ENCODE assay signal across 8 cellular contexts in the genomic region with DNA sequence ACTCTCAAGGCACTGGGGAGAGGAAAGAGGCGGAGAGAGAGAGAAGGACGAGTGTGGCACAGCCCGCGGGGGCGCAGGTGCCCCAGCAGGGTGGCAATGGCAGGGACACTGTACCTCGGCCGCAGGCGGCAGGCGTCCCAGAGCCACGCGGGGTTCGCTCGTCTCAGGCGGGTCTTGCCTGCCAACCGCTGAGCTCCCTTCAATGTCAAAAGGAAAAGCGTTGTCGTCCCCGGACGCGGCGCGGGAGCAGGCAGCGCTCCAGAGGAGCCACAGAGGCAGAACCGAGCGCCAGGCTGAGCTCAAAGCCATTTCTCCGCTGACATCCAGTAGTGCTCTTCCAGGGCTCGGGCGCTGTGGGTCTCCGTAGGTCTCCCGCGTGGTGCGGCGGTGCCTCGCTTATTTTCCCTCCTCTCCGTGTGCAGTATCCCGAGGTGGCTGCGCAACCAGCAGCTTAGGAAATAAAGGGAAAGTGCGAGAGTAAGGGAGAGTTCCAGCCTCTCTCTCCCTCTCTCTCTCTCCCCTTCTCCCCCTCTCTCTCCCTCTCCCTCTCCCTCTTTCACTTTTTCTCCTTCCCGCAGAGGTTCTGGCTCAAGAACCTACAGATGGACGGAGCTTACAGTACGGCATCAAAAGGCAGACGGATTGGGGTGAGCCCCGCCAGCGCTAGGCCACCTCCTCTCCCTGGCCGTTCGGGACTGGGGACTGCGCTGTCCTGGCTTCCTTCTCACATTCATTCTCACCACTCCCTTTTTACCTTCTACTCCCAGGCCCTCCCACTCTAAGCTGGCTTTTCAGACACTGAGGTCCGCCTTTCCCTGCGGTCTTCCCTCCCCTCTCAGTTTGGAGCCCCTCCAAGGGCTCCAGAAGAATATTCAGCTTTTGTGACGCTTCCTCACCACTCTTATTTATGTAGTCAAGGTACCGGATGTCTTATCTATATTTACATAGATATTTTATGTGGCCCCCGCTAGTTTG. TPM values are rescaled to one million over a fixed set of nuclear protein-coding genes. Genes with fewer than 3 reads are reported as not detected.
DNase-seq lines count a peak whose midpoint lies in the region; ATAC-seq and TF ChIP-seq lines count a peak whose summit lies in the region.

A gene with protein sequence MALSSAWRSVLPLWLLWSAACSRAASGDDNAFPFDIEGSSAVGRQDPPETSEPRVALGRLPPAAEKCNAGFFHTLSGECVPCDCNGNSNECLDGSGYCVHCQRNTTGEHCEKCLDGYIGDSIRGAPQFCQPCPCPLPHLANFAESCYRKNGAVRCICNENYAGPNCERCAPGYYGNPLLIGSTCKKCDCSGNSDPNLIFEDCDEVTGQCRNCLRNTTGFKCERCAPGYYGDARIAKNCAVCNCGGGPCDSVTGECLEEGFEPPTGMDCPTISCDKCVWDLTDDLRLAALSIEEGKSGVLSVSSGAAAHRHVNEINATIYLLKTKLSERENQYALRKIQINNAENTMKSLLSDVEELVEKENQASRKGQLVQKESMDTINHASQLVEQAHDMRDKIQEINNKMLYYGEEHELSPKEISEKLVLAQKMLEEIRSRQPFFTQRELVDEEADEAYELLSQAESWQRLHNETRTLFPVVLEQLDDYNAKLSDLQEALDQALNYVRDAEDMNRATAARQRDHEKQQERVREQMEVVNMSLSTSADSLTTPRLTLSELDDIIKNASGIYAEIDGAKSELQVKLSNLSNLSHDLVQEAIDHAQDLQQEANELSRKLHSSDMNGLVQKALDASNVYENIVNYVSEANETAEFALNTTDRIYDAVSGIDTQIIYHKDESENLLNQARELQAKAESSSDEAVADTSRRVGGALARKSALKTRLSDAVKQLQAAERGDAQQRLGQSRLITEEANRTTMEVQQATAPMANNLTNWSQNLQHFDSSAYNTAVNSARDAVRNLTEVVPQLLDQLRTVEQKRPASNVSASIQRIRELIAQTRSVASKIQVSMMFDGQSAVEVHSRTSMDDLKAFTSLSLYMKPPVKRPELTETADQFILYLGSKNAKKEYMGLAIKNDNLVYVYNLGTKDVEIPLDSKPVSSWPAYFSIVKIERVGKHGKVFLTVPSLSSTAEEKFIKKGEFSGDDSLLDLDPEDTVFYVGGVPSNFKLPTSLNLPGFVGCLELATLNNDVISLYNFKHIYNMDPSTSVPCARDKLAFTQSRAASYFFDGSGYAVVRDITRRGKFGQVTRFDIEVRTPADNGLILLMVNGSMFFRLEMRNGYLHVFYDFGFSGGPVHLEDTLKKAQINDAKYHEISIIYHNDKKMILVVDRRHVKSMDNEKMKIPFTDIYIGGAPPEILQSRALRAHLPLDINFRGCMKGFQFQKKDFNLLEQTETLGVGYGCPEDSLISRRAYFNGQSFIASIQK (N-terminal part only) (minus strand): TSS at position 726 of the 975 bp plus-strand sequence. CDS start 417 bp downstream, at position 309.

- POLR2A ChIA-PET in A673 (lab: Charles Lee; ENCODE audit: low non-redundant PET) (no interaction called here), Panc1 (lab: Charles Lee) (interaction anchor here (0.8 kb wide), 1 partner anchor 21 kb away, joined by 3 read pairs; no protein-coding TSS in a partner anchor)

- in situ Hi-C loops in Panc1 (cut with HindIII; ENCODE audit: low pct_unique_long_range_greater_than_20kb, low sequenced_read_pairs) = no loop called here

- intact Hi-C loops in A673 (cut with micrococcal nuclease; ENCODE audit: unreplicated experiment) = no loop called here
- intact Hi-C loops in Panc1 (cut with micrococcal nuclease; ENCODE audit: unreplicated experiment) = no loop called here

- peak within 1 kb of the TSS; percentile 51 for H3K4me3 ChIP-seq in A673 (ENCODE audit: low read depth, low read length, poor library complexity, severe bottlenecking)
- peak within 1 kb of the TSS; percentile 60 to 91 for H3K4me3 ChIP-seq in Panc1 (ENCODE audit: low read depth in 2 of 2, low read length in 2 of 2)
- peak within 1 kb of the TSS; percentile 76 for H3K4me3 ChIP-seq in skeletal muscle satellite cell (ENCODE audit: low read length)

- ATAC-seq in GM18502 (IDR thresholded peaks at IDR 0.05; ENCODE audit: poor library complexity, unreplicated experiment) (peak; percentile 55), Panc1 (peak; percentile 84), HG03342 (IDR thresholded peaks at IDR 0.05; ENCODE audit: unreplicated experiment) (no peak)

- CTCF ChIA-PET in A673 (lab: Charles Lee) (interaction anchor here (0.9 kb wide), 1 partner anchor 15 kb away, joined by 3 read pairs; no protein-coding TSS in a partner anchor), Panc1 (lab: Charles Lee) (interaction anchor here (0.6 to 1.3 kb wide), 3 partner anchors 16 to 74 kb away, joined by 3 to 13 read pairs (median 4); no protein-coding TSS in a partner anchor)

- peak within 1 kb of the TSS; percentile 70 for H3K9ac ChIP-seq in skeletal muscle satellite cell (ENCODE audit: low read depth, low read length)

- peak; percentile 51 for DNase-seq in A673 (ENCODE audit: low spot score)
- DNase-seq in Panc1 (ENCODE audit: low read depth, low spot score) = no peak
- DNase-seq in cerebellar cortex (ENCODE audit: low spot score) = peak; percentile 14
- peak; percentile 87 for DNase-seq in iris pigment epithelial cell (ENCODE audit: low read depth)
- DNase-seq in NCI-H510A treated with DMSO at 0.1 percent for 48 hours (lab: John Stamatoyannopoulos, UW) = no peak

- H3K9me3 ChIP-seq in A673 (ENCODE audit: low read depth, low read length, poor library complexity, severe bottlenecking) = no peaks in the 10 kb centered on the region
- H3K9me3 ChIP-seq in Panc1 (ENCODE audit: control insufficient read depth, insufficient read depth, low read depth, low read length) = no peaks in the 10 kb centered on the region; the same call in 1 of the 2 replicates
- H3K9me3 ChIP-seq in skeletal muscle satellite cell (replicated peaks; ENCODE audit: low read length) = no peaks in the 10 kb centered on the region

- no TSS peak for BruUV-seq in A673 (replicated peaks; lab: Mats Ljungman, UMichigan)
- no TSS peak for BruUV-seq in Panc1 (replicated peaks; lab: Mats Ljungman, UMichigan)

- H3K4me1 ChIP-seq in A673 (ENCODE audit: insufficient read depth, low read length, poor library complexity, severe bottlenecking) (no peaks in the 10 kb centered on the region), Panc1 (ENCODE audit: control insufficient read depth, insufficient read depth, low read length) (peaks cover 11% of the 10 kb centered on the region), skeletal muscle satellite cell (ENCODE audit: control insufficient read depth, insufficient read depth, low read length) (peaks cover 8% of the 10 kb centered on the region)

- H3K27me3 ChIP-seq in A673 (replicated peaks; ENCODE audit: insufficient read depth, low read depth, low read length, poor library complexity) (peaks cover 14% of the 10 kb centered on the region), Panc1 (ENCODE audit: control insufficient read depth, insufficient read depth, low read length) (peaks cover 3% of the 10 kb centered on the region; the same call in 1 of the 2 replicates), skeletal muscle satellite cell (ENCODE audit: control insufficient read depth, insufficient read depth, low read length) (peaks cover 7% of the 10 kb centered on the region)

- TF ChIP-seq CTCF in A673 (conservative IDR thresholded peaks at IDR 0.05; ENCODE audit: low read depth, low read length) = no peak
- no peak for TF ChIP-seq CTCF in Panc1 (IDR thresholded peaks at IDR 0.05)

- H3K36me3 ChIP-seq in A673 (ENCODE audit: insufficient read depth, low read length, poor library complexity, severe bottlenecking) = no peaks in the 10 kb centered on the region
- H3K36me3 ChIP-seq in Panc1 (ENCODE audit: control insufficient read depth, insufficient read depth, low read length) = no peaks in the 10 kb centered on the region
- H3K36me3 ChIP-seq in skeletal muscle satellite cell (ENCODE audit: insufficient read depth, low read length) = no peaks in the 10 kb centered on the region

- H3K27ac ChIP-seq in A673 (ENCODE audit: low read depth, low read length, poor library complexity, severe bottlenecking) = no peak within 1 kb of the TSS
- H3K27ac ChIP-seq in Panc1 (ENCODE audit: low read length) = peak within 1 kb of the TSS; percentile 53

- H3K4me2 ChIP-seq in skeletal muscle satellite cell (ENCODE audit: low read length) = peak within 1 kb of the TSS; percentile 94

RNA-seq across cellular contexts. Expression of the gene that starts here (rescaled TPM):
- total RNA-seq in A673 (2021) (1.2 and 2.0 TPM in 2 replicates), Panc1 (2021; ENCODE audit: unreplicated experiment) (11.9 TPM)
- polyA plus RNA-seq in Panc1 (2012; ENCODE audit: insufficient read length) = 7.5 TPM
- 216 and 328 TPM in 2 replicates for total RNA-seq in skeletal muscle satellite cell (2012; rRNA removed)

Comparison
In these comparisons a context has a peak if more than half of its experiments do, and no peak if none do; other contexts are left out.
1. DNase-seq: peak in A673 (single experiment), cerebellar cortex (single experiment) and iris pigment epithelial cell (single experiment); none in Panc1 (single experiment) and NCI-H510A treated with DMSO at 0.1 percent for 48 hours (single experiment).
2. Peak in every context shown above with its lines, with median percentiles within 50 percentile points of each other: H3K4me3 ChIP-seq.